ENCODE assay signal across 1 cellular context in the genomic region with DNA sequence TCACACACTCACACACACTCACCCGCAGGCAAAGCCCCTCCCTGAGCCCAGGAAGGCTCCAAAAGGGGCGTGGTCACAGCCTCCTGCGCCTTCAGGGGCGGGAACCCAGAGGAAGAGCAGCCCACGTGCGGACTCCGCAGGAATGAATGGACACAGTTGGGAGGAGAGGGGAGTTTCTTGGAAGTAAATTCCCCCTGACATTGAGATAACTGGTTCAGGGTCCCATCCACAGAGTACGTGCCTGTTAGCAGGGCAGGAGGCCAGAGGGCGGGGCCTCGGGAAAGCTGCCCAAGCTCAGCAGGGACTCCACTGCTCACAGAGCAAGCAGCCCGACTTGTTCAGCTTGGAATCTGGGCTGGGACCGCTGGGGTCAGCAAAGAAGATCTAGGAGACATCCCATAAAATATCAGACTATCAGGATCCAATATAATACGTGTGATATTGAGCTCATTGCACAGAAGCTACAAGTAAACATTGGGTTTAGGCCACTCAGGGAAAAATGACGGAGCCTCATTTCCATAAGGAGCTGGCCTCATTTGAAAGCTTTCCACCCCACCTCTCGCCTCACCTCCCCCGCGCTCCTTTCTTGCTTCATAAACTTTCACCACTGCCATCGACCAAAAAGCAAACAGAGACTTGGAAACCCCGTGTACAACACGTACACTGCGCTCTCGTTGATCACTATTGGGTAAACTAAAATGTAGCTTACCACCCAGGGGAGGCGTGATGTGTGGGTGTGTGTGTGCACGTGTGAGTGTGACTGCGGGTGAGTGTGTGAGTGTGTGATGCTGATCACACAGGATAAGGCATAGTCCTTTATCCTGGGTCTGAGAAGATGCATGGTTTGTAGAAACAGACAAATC.
TF ChIP-seq lines count a peak whose summit lies in the region.

No MANE protein-coding gene starts in this region.

TF ChIP-seq in HepG2, 621 proteins besides CTCF, POLR2A, EP300 and RAD21 (continued from another document and continues in another):
- TF ChIP-seq DRAP1 (CRISPR knock-in tag; IDR thresholded peaks at IDR 0.05) (0 out of 2 replicates have a peak, but pooled peaks have one; percentile 53), ZNF550 (CRISPR knock-in tag; IDR thresholded peaks at IDR 0.05; ENCODE audit: borderline replicate concordance) (no peak), RNF219 (CRISPR knock-in tag; IDR thresholded peaks at IDR 0.05) (no peak), ZNF678 (CRISPR knock-in tag; IDR thresholded peaks at IDR 0.05) (no peak), GLI4 (CRISPR knock-in tag; IDR thresholded peaks at IDR 0.05; ENCODE audit: borderline replicate concordance) (0 out of 2 replicates have a peak, but pooled peaks have one; percentile 55), PHF20 (CRISPR knock-in tag; IDR thresholded peaks at IDR 0.05) (no peak), PAF1 (CRISPR knock-in tag; IDR thresholded peaks at IDR 0.05) (no peak), BRD4 (CRISPR knock-in tag; IDR thresholded peaks at IDR 0.05) (peak; percentile 27; the same call in 1 of the 2 replicates), KLF11 (CRISPR knock-in tag; IDR thresholded peaks at IDR 0.05) (no peak; the same call in 1 of the 2 replicates), ZNF652 (CRISPR knock-in tag; IDR thresholded peaks at IDR 0.05; ENCODE audit: borderline replicate concordance, low read depth) (no peak), CEBPB (IDR thresholded peaks at IDR 0.05; ENCODE audit: borderline replicate concordance, low read depth, low read length) (peak; percentile 86), MTA3 (CRISPR knock-in tag; IDR thresholded peaks at IDR 0.05) (no peak), MAZ (IDR thresholded peaks at IDR 0.05; ENCODE audit: borderline replicate concordance, low read depth, low read length) (no peak), MAZ (CRISPR knock-in tag; IDR thresholded peaks at IDR 0.05; ENCODE audit: low read depth) (no peak), ZFP37 (CRISPR knock-in tag; IDR thresholded peaks at IDR 0.05; ENCODE audit: borderline replicate concordance) (peak; percentile 77; the same call in 1 of the 2 replicates), NR1H2 (CRISPR knock-in tag; IDR thresholded peaks at IDR 0.05; ENCODE audit: borderline replicate concordance, low read depth) (no peak), REPIN1 (CRISPR knock-in tag; IDR thresholded peaks at IDR 0.05; ENCODE audit: borderline replicate concordance, low read depth) (no peak), ZNF564 (CRISPR knock-in tag; IDR thresholded peaks at IDR 0.05) (peak; percentile 59), ZNF546 (CRISPR knock-in tag; conservative IDR thresholded peaks at IDR 0.05) (peak; percentile 47; the same call in 1 of the 2 replicates)
- TF ChIP-seq, protein P1, sequence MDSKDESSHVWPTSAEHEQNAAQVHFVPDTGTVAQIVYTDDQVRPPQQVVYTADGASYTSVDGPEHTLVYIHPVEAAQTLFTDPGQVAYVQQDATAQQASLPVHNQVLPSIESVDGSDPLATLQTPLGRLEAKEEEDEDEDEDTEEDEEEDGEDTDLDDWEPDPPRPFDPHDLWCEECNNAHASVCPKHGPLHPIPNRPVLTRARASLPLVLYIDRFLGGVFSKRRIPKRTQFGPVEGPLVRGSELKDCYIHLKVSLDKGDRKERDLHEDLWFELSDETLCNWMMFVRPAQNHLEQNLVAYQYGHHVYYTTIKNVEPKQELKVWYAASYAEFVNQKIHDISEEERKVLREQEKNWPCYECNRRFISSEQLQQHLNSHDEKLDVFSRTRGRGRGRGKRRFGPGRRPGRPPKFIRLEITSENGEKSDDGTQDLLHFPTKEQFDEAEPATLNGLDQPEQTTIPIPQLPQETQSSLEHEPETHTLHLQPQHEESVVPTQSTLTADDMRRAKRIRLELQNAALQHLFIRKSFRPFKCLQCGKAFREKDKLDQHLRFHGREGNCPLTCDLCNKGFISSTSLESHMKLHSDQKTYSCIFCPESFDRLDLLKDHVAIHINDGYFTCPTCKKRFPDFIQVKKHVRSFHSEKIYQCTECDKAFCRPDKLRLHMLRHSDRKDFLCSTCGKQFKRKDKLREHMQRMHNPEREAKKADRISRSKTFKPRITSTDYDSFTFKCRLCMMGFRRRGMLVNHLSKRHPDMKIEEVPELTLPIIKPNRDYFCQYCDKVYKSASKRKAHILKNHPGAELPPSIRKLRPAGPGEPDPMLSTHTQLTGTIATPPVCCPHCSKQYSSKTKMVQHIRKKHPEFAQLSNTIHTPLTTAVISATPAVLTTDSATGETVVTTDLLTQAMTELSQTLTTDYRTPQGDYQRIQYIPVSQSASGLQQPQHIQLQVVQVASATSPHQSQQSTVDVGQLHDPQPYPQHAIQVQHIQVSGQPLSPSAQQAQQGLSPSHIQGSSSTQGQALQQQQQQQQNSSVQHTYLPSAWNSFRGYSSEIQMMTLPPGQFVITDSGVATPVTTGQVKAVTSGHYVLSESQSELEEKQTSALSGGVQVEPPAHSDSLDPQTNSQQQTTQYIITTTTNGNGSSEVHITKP (CRISPR knock-in tag; IDR thresholded peaks at IDR 0.05; ENCODE audit: low read depth), result peak; percentile 82
- TF ChIP-seq, protein P2, sequence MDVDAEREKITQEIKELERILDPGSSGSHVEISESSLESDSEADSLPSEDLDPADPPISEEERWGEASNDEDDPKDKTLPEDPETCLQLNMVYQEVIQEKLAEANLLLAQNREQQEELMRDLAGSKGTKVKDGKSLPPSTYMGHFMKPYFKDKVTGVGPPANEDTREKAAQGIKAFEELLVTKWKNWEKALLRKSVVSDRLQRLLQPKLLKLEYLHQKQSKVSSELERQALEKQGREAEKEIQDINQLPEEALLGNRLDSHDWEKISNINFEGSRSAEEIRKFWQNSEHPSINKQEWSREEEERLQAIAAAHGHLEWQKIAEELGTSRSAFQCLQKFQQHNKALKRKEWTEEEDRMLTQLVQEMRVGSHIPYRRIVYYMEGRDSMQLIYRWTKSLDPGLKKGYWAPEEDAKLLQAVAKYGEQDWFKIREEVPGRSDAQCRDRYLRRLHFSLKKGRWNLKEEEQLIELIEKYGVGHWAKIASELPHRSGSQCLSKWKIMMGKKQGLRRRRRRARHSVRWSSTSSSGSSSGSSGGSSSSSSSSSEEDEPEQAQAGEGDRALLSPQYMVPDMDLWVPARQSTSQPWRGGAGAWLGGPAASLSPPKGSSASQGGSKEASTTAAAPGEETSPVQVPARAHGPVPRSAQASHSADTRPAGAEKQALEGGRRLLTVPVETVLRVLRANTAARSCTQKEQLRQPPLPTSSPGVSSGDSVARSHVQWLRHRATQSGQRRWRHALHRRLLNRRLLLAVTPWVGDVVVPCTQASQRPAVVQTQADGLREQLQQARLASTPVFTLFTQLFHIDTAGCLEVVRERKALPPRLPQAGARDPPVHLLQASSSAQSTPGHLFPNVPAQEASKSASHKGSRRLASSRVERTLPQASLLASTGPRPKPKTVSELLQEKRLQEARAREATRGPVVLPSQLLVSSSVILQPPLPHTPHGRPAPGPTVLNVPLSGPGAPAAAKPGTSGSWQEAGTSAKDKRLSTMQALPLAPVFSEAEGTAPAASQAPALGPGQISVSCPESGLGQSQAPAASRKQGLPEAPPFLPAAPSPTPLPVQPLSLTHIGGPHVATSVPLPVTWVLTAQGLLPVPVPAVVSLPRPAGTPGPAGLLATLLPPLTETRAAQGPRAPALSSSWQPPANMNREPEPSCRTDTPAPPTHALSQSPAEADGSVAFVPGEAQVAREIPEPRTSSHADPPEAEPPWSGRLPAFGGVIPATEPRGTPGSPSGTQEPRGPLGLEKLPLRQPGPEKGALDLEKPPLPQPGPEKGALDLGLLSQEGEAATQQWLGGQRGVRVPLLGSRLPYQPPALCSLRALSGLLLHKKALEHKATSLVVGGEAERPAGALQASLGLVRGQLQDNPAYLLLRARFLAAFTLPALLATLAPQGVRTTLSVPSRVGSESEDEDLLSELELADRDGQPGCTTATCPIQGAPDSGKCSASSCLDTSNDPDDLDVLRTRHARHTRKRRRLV (CRISPR knock-in tag; IDR thresholded peaks at IDR 0.05), result 0 out of 2 replicates have a peak, but pooled peaks have one; percentile 47
- TF ChIP-seq, protein P3, sequence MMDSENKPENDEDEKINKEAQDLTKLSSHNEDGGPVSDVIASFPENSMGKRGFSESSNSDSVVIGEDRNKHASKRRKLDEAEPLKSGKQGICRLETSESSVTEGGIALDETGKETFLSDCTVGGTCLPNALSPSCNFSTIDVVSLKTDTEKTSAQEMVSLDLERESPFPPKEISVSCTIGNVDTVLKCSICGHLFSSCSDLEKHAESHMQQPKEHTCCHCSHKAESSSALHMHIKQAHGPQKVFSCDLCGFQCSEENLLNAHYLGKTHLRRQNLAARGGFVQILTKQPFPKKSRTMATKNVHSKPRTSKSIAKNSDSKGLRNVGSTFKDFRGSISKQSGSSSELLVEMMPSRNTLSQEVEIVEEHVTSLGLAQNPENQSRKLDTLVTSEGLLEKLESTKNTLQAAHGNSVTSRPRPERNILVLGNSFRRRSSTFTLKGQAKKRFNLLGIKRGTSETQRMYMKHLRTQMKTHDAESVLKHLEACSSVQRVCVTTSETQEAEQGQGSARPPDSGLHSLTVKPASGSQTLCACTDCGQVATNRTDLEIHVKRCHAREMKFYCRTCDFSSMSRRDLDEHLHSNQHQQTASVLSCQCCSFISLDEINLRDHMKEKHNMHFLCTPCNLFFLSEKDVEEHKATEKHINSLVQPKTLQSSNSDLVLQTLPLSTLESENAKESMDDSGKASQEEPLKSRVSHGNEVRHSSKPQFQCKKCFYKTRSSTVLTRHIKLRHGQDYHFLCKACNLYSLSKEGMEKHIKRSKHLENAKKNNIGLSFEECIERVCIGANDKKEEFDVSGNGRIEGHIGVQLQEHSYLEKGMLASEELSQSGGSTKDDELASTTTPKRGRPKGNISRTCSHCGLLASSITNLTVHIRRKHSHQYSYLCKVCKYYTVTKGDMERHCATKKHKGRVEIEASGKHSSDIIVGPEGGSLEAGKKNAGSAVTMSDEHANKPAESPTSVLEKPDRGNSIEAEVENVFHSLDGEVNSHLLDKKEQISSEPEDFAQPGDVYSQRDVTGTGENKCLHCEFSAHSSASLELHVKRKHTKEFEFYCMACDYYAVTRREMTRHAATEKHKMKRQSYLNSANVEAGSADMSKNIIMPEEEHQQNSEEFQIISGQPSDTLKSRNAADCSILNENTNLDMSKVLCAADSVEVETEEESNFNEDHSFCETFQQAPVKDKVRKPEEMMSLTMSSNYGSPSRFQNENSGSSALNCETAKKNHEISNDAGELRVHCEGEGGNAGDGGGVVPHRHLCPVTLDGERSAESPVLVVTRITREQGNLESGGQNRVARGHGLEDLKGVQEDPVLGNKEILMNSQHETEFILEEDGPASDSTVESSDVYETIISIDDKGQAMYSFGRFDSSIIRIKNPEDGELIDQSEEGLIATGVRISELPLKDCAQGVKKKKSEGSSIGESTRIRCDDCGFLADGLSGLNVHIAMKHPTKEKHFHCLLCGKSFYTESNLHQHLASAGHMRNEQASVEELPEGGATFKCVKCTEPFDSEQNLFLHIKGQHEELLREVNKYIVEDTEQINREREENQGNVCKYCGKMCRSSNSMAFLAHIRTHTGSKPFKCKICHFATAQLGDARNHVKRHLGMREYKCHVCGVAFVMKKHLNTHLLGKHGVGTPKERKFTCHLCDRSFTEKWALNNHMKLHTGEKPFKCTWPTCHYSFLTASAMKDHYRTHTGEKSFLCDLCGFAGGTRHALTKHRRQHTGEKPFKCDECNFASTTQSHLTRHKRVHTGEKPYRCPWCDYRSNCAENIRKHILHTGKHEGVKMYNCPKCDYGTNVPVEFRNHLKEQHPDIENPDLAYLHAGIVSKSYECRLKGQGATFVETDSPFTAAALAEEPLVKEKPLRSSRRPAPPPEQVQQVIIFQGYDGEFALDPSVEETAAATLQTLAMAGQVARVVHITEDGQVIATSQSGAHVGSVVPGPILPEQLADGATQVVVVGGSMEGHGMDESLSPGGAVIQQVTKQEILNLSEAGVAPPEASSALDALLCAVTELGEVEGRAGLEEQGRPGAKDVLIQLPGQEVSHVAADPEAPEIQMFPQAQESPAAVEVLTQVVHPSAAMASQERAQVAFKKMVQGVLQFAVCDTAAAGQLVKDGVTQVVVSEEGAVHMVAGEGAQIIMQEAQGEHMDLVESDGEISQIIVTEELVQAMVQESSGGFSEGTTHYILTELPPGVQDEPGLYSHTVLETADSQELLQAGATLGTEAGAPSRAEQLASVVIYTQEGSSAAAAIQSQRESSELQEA (CRISPR knock-in tag; IDR thresholded peaks at IDR 0.05; ENCODE audit: not compliant biosample characterization), result peak; percentile 33
- TF ChIP-seq, protein P4, sequence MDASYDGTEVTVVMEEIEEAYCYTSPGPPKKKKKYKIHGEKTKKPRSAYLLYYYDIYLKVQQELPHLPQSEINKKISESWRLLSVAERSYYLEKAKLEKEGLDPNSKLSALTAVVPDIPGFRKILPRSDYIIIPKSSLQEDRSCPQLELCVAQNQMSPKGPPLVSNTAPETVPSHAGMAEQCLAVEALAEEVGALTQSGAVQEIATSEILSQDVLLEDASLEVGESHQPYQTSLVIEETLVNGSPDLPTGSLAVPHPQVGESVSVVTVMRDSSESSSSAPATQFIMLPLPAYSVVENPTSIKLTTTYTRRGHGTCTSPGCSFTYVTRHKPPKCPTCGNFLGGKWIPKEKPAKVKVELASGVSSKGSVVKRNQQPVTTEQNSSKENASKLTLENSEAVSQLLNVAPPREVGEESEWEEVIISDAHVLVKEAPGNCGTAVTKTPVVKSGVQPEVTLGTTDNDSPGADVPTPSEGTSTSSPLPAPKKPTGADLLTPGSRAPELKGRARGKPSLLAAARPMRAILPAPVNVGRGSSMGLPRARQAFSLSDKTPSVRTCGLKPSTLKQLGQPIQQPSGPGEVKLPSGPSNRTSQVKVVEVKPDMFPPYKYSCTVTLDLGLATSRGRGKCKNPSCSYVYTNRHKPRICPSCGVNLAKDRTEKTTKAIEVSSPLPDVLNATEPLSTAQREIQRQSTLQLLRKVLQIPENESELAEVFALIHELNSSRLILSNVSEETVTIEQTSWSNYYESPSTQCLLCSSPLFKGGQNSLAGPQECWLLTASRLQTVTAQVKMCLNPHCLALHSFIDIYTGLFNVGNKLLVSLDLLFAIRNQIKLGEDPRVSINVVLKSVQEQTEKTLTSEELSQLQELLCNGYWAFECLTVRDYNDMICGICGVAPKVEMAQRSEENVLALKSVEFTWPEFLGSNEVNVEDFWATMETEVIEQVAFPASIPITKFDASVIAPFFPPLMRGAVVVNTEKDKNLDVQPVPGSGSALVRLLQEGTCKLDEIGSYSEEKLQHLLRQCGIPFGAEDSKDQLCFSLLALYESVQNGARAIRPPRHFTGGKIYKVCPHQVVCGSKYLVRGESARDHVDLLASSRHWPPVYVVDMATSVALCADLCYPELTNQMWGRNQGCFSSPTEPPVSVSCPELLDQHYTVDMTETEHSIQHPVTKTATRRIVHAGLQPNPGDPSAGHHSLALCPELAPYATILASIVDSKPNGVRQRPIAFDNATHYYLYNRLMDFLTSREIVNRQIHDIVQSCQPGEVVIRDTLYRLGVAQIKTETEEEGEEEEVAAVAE (CRISPR knock-in tag; IDR thresholded peaks at IDR 0.05; ENCODE audit: borderline replicate concordance), result peak; percentile 26; the same call in 1 of the 2 replicates
